Comparison of ENCODE assay signal across 20 cellular contexts in genomic region chr10:12357525-12358151, GRCh38. TPM values are rescaled to one million over a fixed set of nuclear protein-coding genes. Genes with fewer than 3 reads are reported as not detected.
DNase-seq lines count a peak whose midpoint lies in the region; ATAC-seq, FAIRE-seq and TF ChIP-seq lines count a peak whose summit lies in the region.
"Had no signal": no experiment of that assay in that cellular context is flagged by ENCODE, and none has a peak within 500 bp of the region (broad histone marks: within the 10 kb centered on the region; RNA-seq: fewer than 3 reads in every experiment).

No MANE protein-coding gene starts in this region.

- H4K20me1 ChIP-seq in HepG2 (ENCODE audit: insufficient read depth, low read length) (no peaks in the 10 kb centered on the region), Karpas-422 (ENCODE audit: insufficient read depth, low read depth, low read length) (peaks cover 8% of the 10 kb centered on the region; the same call in 1 of the 2 replicates)

- H3K4me2 ChIP-seq in HepG2 (ENCODE audit: low read depth, low read length) (no peak overlapping the region), Karpas-422 (ENCODE audit: low read depth, low read length, poor library complexity, severe bottlenecking) (no peak overlapping the region)

- H3K36me3 ChIP-seq in liver (ENCODE audit: control insufficient read depth in 4 of 4, insufficient read depth in 3 of 4, low read depth in 1 of 4, low read length in 3 of 4) = peaks cover 0 to 2% (median 0%) of the 10 kb centered on the region in 4 donors
- no peaks in the 10 kb centered on the region for H3K36me3 ChIP-seq in HepG2 (replicated peaks in 1 of 2; ENCODE audit: control insufficient read depth in 1 of 2, insufficient read depth in 2 of 2, low read length in 2 of 2)
- no peaks in the 10 kb centered on the region for H3K36me3 ChIP-seq in Karpas-422 (ENCODE audit: insufficient read depth, low read length)

- H3K27ac ChIP-seq in liver (ENCODE audit: low read depth in 1 of 2, low read length in 2 of 2) = peak overlapping the region; percentile 71 to 72
- no peak overlapping the region for H3K27ac ChIP-seq in HepG2 (ENCODE audit: extremely low read length, insufficient read depth, low read length)
- no peak overlapping the region for H3K27ac ChIP-seq in Karpas-422 (ENCODE audit: low read length)

- POLR2A ChIA-PET in HepG2 (lab: Yijun Ruan, JAX) = no interaction called here

- 46% methylated on average over 13 of the region's 13 CpGs for WGBS in liver
- 29% methylated on average over 9 of the region's 13 CpGs for WGBS in HepG2 (ENCODE audit: low lambda C conversion rate)

- FAIRE-seq in HepG2 (lab: Jason Lieb, UNC) = no peak
- FAIRE-seq: GM12878, H54 had no signal

- intact Hi-C loops in HepG2 (cut with micrococcal nuclease; ENCODE audit: unreplicated experiment) = no loop called here
- intact Hi-C loops in posterior vena cava (cut with DNase I) = loop anchor here in 1 of 2 donors (10.0 kb wide), 1 partner anchor 93 kb away; no protein-coding TSS in a partner anchor

- TF ChIP-seq EP300 in HepG2 (IDR thresholded peaks at IDR 0.05; ENCODE audit: low read depth in 2 of 2, low read length in 2 of 2) (no peak), HepG2 (CRISPR knock-in tag; IDR thresholded peaks at IDR 0.05; ENCODE audit: borderline replicate concordance) (no peak)

- in situ Hi-C loops in HepG2 (cut with HindIII; ENCODE audit: extremely low pct_ligation_motif_present, low pct_unique_long_range_greater_than_20kb) = no loop called here

- no peaks in the 10 kb centered on the region for H3K79me2 ChIP-seq in HepG2 (ENCODE audit: insufficient read depth, low read length)
- H3K79me2 ChIP-seq in Karpas-422 (ENCODE audit: low read length) = no peaks in the 10 kb centered on the region

- DNase-seq in HepG2 (ENCODE audit: low spot score) (no peak), cerebellar cortex (ENCODE audit: low spot score) (peak; percentile 28), posterior vena cava (ENCODE audit: low spot score) (peak; percentile 56), SK-N-DZ (ENCODE audit: low spot score) (no peak), Karpas-422 (no peak), DMS 273 treated with DMSO at 0.1 percent for 48 hours (lab: John Stamatoyannopoulos, UW) (no peak)
- DNase-seq: AML-193, DMS79 treated with DMSO at 0.1 percent for 48 hours, KBM-7, NCI-H1092, NCI-H1436, NCI-H1930, NCI-H226, NCI-H510A treated with DMSO at 0.1 percent for 48 hours, NCI-H748 treated with DMSO at 0.1 percent for 48 hours, SIG-M5 had no signal

- peak; percentile 29 to 44 for TF ChIP-seq RAD21 in liver (IDR thresholded peaks at IDR 0.05)
- TF ChIP-seq RAD21 in HepG2 (CRISPR knock-in tag; IDR thresholded peaks at IDR 0.05) = no peak

- peak overlapping the region in 1 of 3 donors; percentile 23 for H3K4me3 ChIP-seq in liver (ENCODE audit: low read depth in 1 of 3, low read length in 3 of 3)
- H3K4me3 ChIP-seq in HepG2 (replicated peaks in 1 of 3; ENCODE audit: insufficient read depth in 1 of 3, low read depth in 2 of 3, low read length in 3 of 3) = no peak overlapping the region
- H3K4me3 ChIP-seq in Karpas-422 (ENCODE audit: low read length) = no peak overlapping the region
- H3K4me3 ChIP-seq: GM12878 had no signal

- no peaks in the 10 kb centered on the region for H3K27me3 ChIP-seq in liver (ENCODE audit: control insufficient read depth in 4 of 4, insufficient read depth in 4 of 4, low read length in 3 of 4)
- peaks cover 0 to 30% of the 10 kb centered on the region in 2 experiments; a peak in 3 of 5 replicates for H3K27me3 ChIP-seq in HepG2 (ENCODE audit: control insufficient read depth in 1 of 2, insufficient read depth in 2 of 2, low read length in 2 of 2)
- no peaks in the 10 kb centered on the region for H3K27me3 ChIP-seq in Karpas-422 (ENCODE audit: low read length)

- TF ChIP-seq CTCF in liver (IDR thresholded peaks at IDR 0.05; ENCODE audit: low read depth, low read length, missing input control) (no peak), HepG2 (CRISPR knock-in tag; IDR thresholded peaks at IDR 0.05) (no peak)

- H2AFZ ChIP-seq in HepG2 (ENCODE audit: low read length) (no peak overlapping the region), Karpas-422 (ENCODE audit: low read length) (no peak overlapping the region)

- H3K4me1 ChIP-seq in liver (ENCODE audit: control insufficient read depth in 4 of 4, insufficient read depth in 4 of 4, low read length in 3 of 4) (peaks cover 3 to 31% (median 27%) of the 10 kb centered on the region in 4 donors), HepG2 (ENCODE audit: insufficient read depth, low read length) (no peaks in the 10 kb centered on the region), Karpas-422 (ENCODE audit: low read length) (no peaks in the 10 kb centered on the region)

- peak overlapping the region; percentile 36 to 41 for H3K9ac ChIP-seq in liver (ENCODE audit: low read depth in 1 of 2, low read length in 2 of 2)
- no peak overlapping the region for H3K9ac ChIP-seq in HepG2 (ENCODE audit: insufficient read depth, low read depth, low read length)
- no peak overlapping the region for H3K9ac ChIP-seq in Karpas-422 (ENCODE audit: low read length)

- BruUV-seq in HepG2 (replicated peaks; lab: Mats Ljungman, UMichigan) = no TSS peak

- CTCF ChIA-PET in HepG2 (lab: Yijun Ruan, JAX; ENCODE audit: low intra/inter-chr PET ratio, low total read pairs) = no interaction called here

- ATAC-seq in HepG2 = no peak
- no peak for ATAC-seq in HG03571 (IDR thresholded peaks at IDR 0.05; ENCODE audit: unreplicated experiment)
- ATAC-seq: GM12878 had no signal

- no peaks in the 10 kb centered on the region for H3K9me2 ChIP-seq in Karpas-422 (replicated peaks; ENCODE audit: insufficient read depth, low read length)

- no peaks in the 10 kb centered on the region for H3K9me3 ChIP-seq in liver (ENCODE audit: control insufficient read depth in 4 of 4, low read length in 3 of 4)
- no peaks in the 10 kb centered on the region for H3K9me3 ChIP-seq in HepG2 (ENCODE audit: low read length)
- no peaks in the 10 kb centered on the region for H3K9me3 ChIP-seq in Karpas-422 (ENCODE audit: low read length)

- no peak for TF ChIP-seq POLR2A in HepG2 (IDR thresholded peaks at IDR 0.05; ENCODE audit: insufficient read depth in 1 of 2, low read depth in 2 of 2, low read length in 2 of 2)

TF ChIP-seq in liver, 16 proteins besides CTCF, POLR2A, EP300 and RAD21 (continues in another document):
- peak; percentile 88 for TF ChIP-seq YY1 (IDR thresholded peaks at IDR 0.05)

TF ChIP-seq in HepG2, 621 proteins besides CTCF, POLR2A, EP300 and RAD21:
- TF ChIP-seq ELF4 (CRISPR knock-in tag; IDR thresholded peaks at IDR 0.05; ENCODE audit: borderline replicate concordance) (no peak), RARA (CRISPR knock-in tag; IDR thresholded peaks at IDR 0.05) (no peak)

RNA-seq across cellular contexts. Expression of gene CAMK1D, which starts 8.3 kb away (rescaled TPM):
- total RNA-seq in liver (10 to 100 TPM in 1 of 2 donors, 1 to 10 TPM in 1; 2.7 to 10.1 TPM), HepG2 (2016; rRNA removed; fragmentation: Illumina TruSeq; extraction: Trizol) (not detected in 2 replicates), posterior vena cava (10 to 100 TPM; 12.2 to 17.8 TPM)
- polyA plus RNA-seq in liver (1 to 10 TPM; 3.3 to 5.2 TPM), HepG2 (2011; rRNA removed) (under 0.01 TPM in 1 of 2 replicates, not detected in the other)
- total RNA-seq in HepG2 (2016; cell fraction: cytosol; rRNA removed; fragmentation: Illumina TruSeq; extraction: Trizol; ENCODE audit: low read depth) = not detected in 2 replicates
- not detected in 2 replicates for total RNA-seq in HepG2 (2016; cell fraction: insoluble cytoplasmic fraction; rRNA removed; fragmentation: Illumina TruSeq; extraction: Trizol)
- total RNA-seq in HepG2 (2016; cell fraction: membrane; rRNA removed; fragmentation: Illumina TruSeq; extraction: Trizol) = not detected in 2 replicates
- not detected in 2 replicates for total RNA-seq in HepG2 (2016; cell fraction: nucleus; rRNA removed; fragmentation: Illumina TruSeq; extraction: Trizol)
- 0.01 TPM in 1 of 2 replicates, not detected in the other for polyA plus RNA-seq in HepG2 (2011; cell fraction: cytosol; rRNA removed)
- 0.07 TPM in 1 of 2 replicates, not detected in the other for polyA plus RNA-seq in HepG2 (2011; cell fraction: nucleus; rRNA removed)
- not detected in 2 replicates for polyA plus RNA-seq in HepG2 (2012)
- not detected in 2 replicates for polyA plus RNA-seq in HepG2 (2016; cell fraction: cytosol; fragmentation: Illumina TruSeq; extraction: Trizol; ENCODE audit: low read depth)
- not detected in 2 replicates for polyA plus RNA-seq in HepG2 (2016; cell fraction: insoluble cytoplasmic fraction; fragmentation: Illumina TruSeq; extraction: Trizol; ENCODE audit: low read depth)
- polyA plus RNA-seq in HepG2 (2016; cell fraction: membrane; fragmentation: Illumina TruSeq; extraction: Trizol; ENCODE audit: low read depth) = not detected in 2 replicates
- polyA plus RNA-seq in HepG2 (2016; cell fraction: nucleus; fragmentation: Illumina TruSeq; extraction: Trizol; ENCODE audit: insufficient read depth, low read depth) = not detected in 2 replicates
- polyA minus RNA-seq in HepG2 (2011; rRNA and poly(A)+ RNA removed; ENCODE audit: low replicate concordance) = 5.4 TPM in 1 of 2 replicates, not detected in the other
- polyA minus RNA-seq in HepG2 (2011; cell fraction: cytosol; rRNA and poly(A)+ RNA removed) = 0.09 TPM in 1 of 2 replicates, not detected in the other
- polyA minus RNA-seq in HepG2 (2011; cell fraction: nucleus; rRNA and poly(A)+ RNA removed) = not detected in 2 replicates
- polyA plus RNA-seq in SK-N-DZ (2014; cell fraction: cytosol; rRNA removed) = 7.6 and 9.3 TPM in 2 replicates
- 3.6 and 5.2 TPM in 2 replicates for polyA plus RNA-seq in SK-N-DZ (2014; cell fraction: nucleus; rRNA removed)
- total RNA-seq in Karpas-422 (2014; rRNA removed; shearing (Covaris generic); ENCODE audit: low replicate concordance) = 0.11 and 0.63 TPM in 2 replicates

Comparison
In these comparisons a context has a peak if more than half of its experiments do, and no peak if none do; other contexts are left out.
1. H3K27ac ChIP-seq: peak in liver (2 of 2); none in HepG2 (single experiment) and Karpas-422 (single experiment).
2. H3K9ac ChIP-seq: peak in liver (2 of 2); none in HepG2 (single experiment) and Karpas-422 (single experiment).
3. DNase-seq: peak in cerebellar cortex (single experiment) and posterior vena cava (single experiment); none in HepG2 (single experiment), SK-N-DZ (single experiment), Karpas-422 (single experiment) and DMS 273 treated with DMSO at 0.1 percent for 48 hours (single experiment).